In the genomic region with DNA sequence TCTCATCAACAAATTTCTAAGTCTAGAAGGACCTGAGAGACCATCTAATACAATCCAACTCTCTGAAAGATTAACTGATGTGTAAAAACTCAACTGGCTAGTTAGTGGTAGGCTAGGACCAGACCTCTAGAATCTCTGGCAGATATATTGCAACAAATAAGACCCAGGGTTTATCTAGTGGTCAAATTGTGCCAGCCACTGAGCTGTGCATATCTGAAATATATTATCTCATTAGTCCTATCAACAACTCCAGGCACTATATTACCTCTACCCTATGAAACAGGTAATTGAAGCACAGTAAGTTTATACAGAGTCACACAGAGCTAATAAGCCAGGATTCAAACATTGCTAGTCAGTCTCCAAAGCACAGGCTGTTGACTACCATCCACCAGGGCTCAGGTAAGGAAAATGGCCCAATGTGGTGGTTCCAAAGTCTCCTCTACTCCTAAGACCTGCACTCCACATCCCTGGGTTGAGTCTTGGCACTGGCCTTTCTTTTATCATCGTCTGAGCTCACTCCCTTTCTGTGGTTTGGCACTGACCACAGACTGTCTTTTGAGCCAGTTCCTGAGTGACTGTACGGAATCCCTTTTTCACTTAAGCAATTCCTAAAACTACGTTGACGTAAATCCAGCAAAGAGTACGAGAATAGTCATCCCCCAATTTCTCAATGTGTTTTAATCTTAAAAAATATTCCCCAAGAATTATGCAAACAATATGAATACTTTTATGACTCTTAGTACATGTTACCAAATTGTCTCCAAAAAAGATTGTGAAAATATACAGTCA, we compare ENCODE assay signal across 12 cellular contexts. TPM values are rescaled to one million over a fixed set of nuclear protein-coding genes. Genes with fewer than 3 reads are reported as not detected.
DNase-seq lines count a peak whose midpoint lies in the region; ATAC-seq, FAIRE-seq and TF ChIP-seq lines count a peak whose summit lies in the region.
"Had no signal": no experiment of that assay in that cellular context is flagged by ENCODE, and none has a peak within 500 bp of the region (broad histone marks: within the 10 kb centered on the region; RNA-seq: fewer than 3 reads in every experiment).

No MANE protein-coding gene starts in this region.

- no peaks in the 10 kb centered on the region for H4K20me1 ChIP-seq in osteoblast (ENCODE audit: insufficient read depth, low read length)

- FAIRE-seq in GM19239 (lab: Jason Lieb, UNC), result no peak

- peaks cover 2 to 9% of the 10 kb centered on the region in 2 donors for H3K36me3 Mint-ChIP-seq in CD14-positive monocyte

- H3K4me1 ChIP-seq in osteoblast (ENCODE audit: insufficient read depth, low read length), result peaks cover 6% of the 10 kb centered on the region
- H3K4me1 ChIP-seq: colonic mucosa, Peyer's patch had no signal

- H3K9me3 Mint-ChIP-seq in CD14-positive monocyte, result peaks cover 0 to 3% (median 1%) of the 10 kb centered on the region in 7 donors

- H3K79me2 ChIP-seq in osteoblast (ENCODE audit: insufficient read depth, low read length), result no peaks in the 10 kb centered on the region

- H3K27ac ChIP-seq in epithelial cell of prostate, result no peak overlapping the region
- no peak overlapping the region for H3K27ac ChIP-seq in osteoblast (ENCODE audit: low read depth, low read length)
- H3K27ac ChIP-seq: colonic mucosa, Peyer's patch had no signal

- DNase-seq in CD14-positive monocyte (ENCODE audit: low spot score), result peak; percentile 90
- DNase-seq in NOMO-1 treated with DMSO at 0.1 percent for 48 hours (lab: John Stamatoyannopoulos, UW; ENCODE audit: unreplicated experiment), result peak; percentile 23
- peak; percentile 53 for DNase-seq in epithelial cell of prostate (ENCODE audit: low read depth, low spot score)
- DNase-seq in osteoblast (ENCODE audit: insufficient read length, low spot score, missing footprints), result peak; percentile 55
- no peak for DNase-seq in GM19239 (ENCODE audit: insufficient read length, low spot score)
- no peak for DNase-seq in midbrain (lab: John Stamatoyannopoulos, UW)
- no peak for DNase-seq in NCI-H187 (lab: John Stamatoyannopoulos, UW)
- DNase-seq: colonic mucosa; DMS53; stimulated activated CD4-positive, alpha-beta T cell treated with anti-CD3 and anti-CD28 coated beads, Interleukin-12 subunit alpha, Interleukin-12 subunit beta, amount 100 ng/mL, for 4 hours had no signal

- peaks cover 0 to 3% (median 3%) of the 10 kb centered on the region in 3 donors for H3K27me3 Mint-ChIP-seq in CD14-positive monocyte (ENCODE audit: low read depth in 3 of 3)

- ATAC-seq in HG03520 (IDR thresholded peaks at IDR 0.05; ENCODE audit: unreplicated experiment), result no peak

- H2AFZ ChIP-seq in osteoblast (ENCODE audit: low read length), result no peak overlapping the region

- peak overlapping the region; percentile 85 to 95 (median 91) for H3K27ac Mint-ChIP-seq in CD14-positive monocyte

- intact Hi-C loops in CD14-positive monocyte (cut with micrococcal nuclease), result loop anchor here in 1 of 2 donors (2.0 to 5.0 kb wide), 2 partner anchors 18 to 49 kb away; no protein-coding TSS in a partner anchor

- peaks cover 23% of the 10 kb centered on the region for H3K4me1 Mint-ChIP-seq in CD14-positive monocyte

- H3K36me3 ChIP-seq in osteoblast (ENCODE audit: insufficient read depth, low read length), result no peaks in the 10 kb centered on the region
- H3K36me3 ChIP-seq: colonic mucosa, Peyer's patch had no signal

- H3K27me3 ChIP-seq in osteoblast (ENCODE audit: insufficient read depth, low read length), result no peaks in the 10 kb centered on the region
- H3K27me3 ChIP-seq: colonic mucosa, Peyer's patch had no signal

- no peak overlapping the region for H3K4me3 ChIP-seq in osteoblast (ENCODE audit: insufficient read depth, low read length)
- H3K4me3 ChIP-seq: colonic mucosa, Peyer's patch had no signal

- no peaks in the 10 kb centered on the region for H3K9me3 ChIP-seq in osteoblast (ENCODE audit: low read depth, low read length)
- H3K9me3 ChIP-seq: colonic mucosa, Peyer's patch had no signal

- peak overlapping the region; percentile 23 for H3K4me2 ChIP-seq in osteoblast (ENCODE audit: insufficient read depth, low read length)

- no peak overlapping the region for H3K4me3 Mint-ChIP-seq in CD14-positive monocyte

- TF ChIP-seq CTCF in CD14-positive monocyte (IDR thresholded peaks at IDR 0.05) (no peak), osteoblast (IDR thresholded peaks at IDR 0.05; ENCODE audit: extremely low read depth, low read depth, low read length) (no peak)

RNA-seq across cellular contexts. Expression of gene PID1, which starts 11.9 kb away (rescaled TPM):
- polyA plus RNA-seq in CD14-positive monocyte, result 100 to 1,000 TPM in 1 of 2 donors, 10 to 100 TPM in 1; 61.8 to 117 TPM
- total RNA-seq in osteoblast, result 9.8 and 11.8 TPM in 2 replicates

Comparison
In these comparisons a context has a peak if more than half of its experiments do, and no peak if none do; other contexts are left out.
1. DNase-seq: peak in CD14-positive monocyte (single experiment), NOMO-1 treated with DMSO at 0.1 percent for 48 hours (single experiment), epithelial cell of prostate (single experiment) and osteoblast (single experiment); none in GM19239 (single experiment), midbrain (single experiment) and NCI-H187 (0 of 2).